In genomic region chrX:69126642-69127041, GRCh38 we compare ENCODE assay signal across 20 cellular contexts. TPM values are rescaled to one million over a fixed set of nuclear protein-coding genes. Genes with fewer than 3 reads are reported as not detected.
A peak's percentile ranks its signal among the peaks of the same experiment; 100 is the strongest.
DNase-seq lines count a peak whose midpoint lies in the region; ATAC-seq, FAIRE-seq and TF ChIP-seq lines count a peak whose summit lies in the region.
"Had no signal": no experiment of that assay in that cellular context is flagged by ENCODE, and none has a peak within 500 bp of the region (broad histone marks: within the 10 kb centered on the region; RNA-seq: fewer than 3 reads in every experiment).

No MANE protein-coding gene starts in this region.

- peaks cover 0 to 11% (median 0%) of the 10 kb centered on the region in 3 experiments for H3K27me3 ChIP-seq in neuronal stem cell (ENCODE audit: control insufficient read depth in 3 of 3, insufficient read depth in 3 of 3, low read depth in 1 of 3, low read length in 3 of 3)
- no peaks in the 10 kb centered on the region for H3K27me3 ChIP-seq in thoracic aorta (replicated peaks; ENCODE audit: insufficient read depth)

- no peak overlapping the region for H2BK5ac ChIP-seq in neuronal stem cell (ENCODE audit: low read length)

- H3K4me1 ChIP-seq in neuronal stem cell (ENCODE audit: control insufficient read depth in 2 of 2, insufficient read depth in 1 of 2, low read depth in 1 of 2, low read length in 2 of 2), result peaks cover 13 to 18% of the 10 kb centered on the region in 2 donors
- peaks cover 0 to 7% of the 10 kb centered on the region in 2 donors for H3K4me1 ChIP-seq in thoracic aorta (ENCODE audit: control insufficient read depth in 1 of 2, low read depth in 2 of 2)

- H3K9ac ChIP-seq in neuronal stem cell (ENCODE audit: low read depth, low read length, poor library complexity), result no peak overlapping the region
- H3K9ac ChIP-seq: GM23248 had no signal

- H3K27ac ChIP-seq in neuronal stem cell (replicated peaks; ENCODE audit: low read length) (no peak overlapping the region), thoracic aorta (peak overlapping the region; percentile 19 to 49)
- H3K27ac ChIP-seq: GM23248, HL-60 had no signal

- no peak overlapping the region for H4K91ac ChIP-seq in neuronal stem cell (ENCODE audit: low read depth, low read length, poor library complexity)

- H2BK12ac ChIP-seq in neuronal stem cell (ENCODE audit: low read length), result no peak overlapping the region

- no CpG with 5 or more reads among the region's 5 CpGs for WGBS in neuronal stem cell (ENCODE audit: extremely low coverage in 2 of 2, insufficient read length in 2 of 2, insufficient replicate concordance in 1 of 2), 2 donors

- H4K8ac ChIP-seq in neuronal stem cell (ENCODE audit: low read depth, low read length), result no peak overlapping the region

- H3K14ac ChIP-seq in neuronal stem cell (ENCODE audit: low read length), result no peak overlapping the region

- peak overlapping the region; percentile 57 for H3K18ac ChIP-seq in neuronal stem cell (ENCODE audit: low read length)

- no peak overlapping the region for H3K23ac ChIP-seq in neuronal stem cell (ENCODE audit: low read depth, low read length, poor library complexity)

- H3K4me3 ChIP-seq in NB4 (ENCODE audit: low read depth, low read length) (no peak overlapping the region), neuronal stem cell (ENCODE audit: low read length in 2 of 2) (no peak overlapping the region), thoracic aorta (no peak overlapping the region)
- H3K4me3 ChIP-seq: GM23248 had no signal

- H3K4me2 ChIP-seq in neuronal stem cell (ENCODE audit: insufficient read depth, low read length, poor library complexity, severe bottlenecking), result no peak overlapping the region

- DNase-seq in EH (ENCODE audit: low read depth), result peak; percentile 28
- DNase-seq in NB4 (ENCODE audit: low read depth), result peak; percentile 22
- DNase-seq in neuronal stem cell (ENCODE audit: low spot score), result no peak
- DNase-seq in thoracic aorta (ENCODE audit: low spot score), result no peak
- DNase-seq in activated T-cell treated with anti-CD3 and anti-CD28 coated beads for 4 hours, result no peak
- DNase-seq in RCC 7860 (ENCODE audit: low spot score), result no peak
- DNase-seq: DND-41, GM23248, HCEC 1CT, NCI-H1092, NCI-H146, NCI-H2029 treated with DMSO at 0.1 percent for 48 hours, NCI-H2171, NCI-H446, NCI-H526 treated with DMSO at 0.1 percent for 48 hours had no signal

- H3K36me3 ChIP-seq in neuronal stem cell (replicated peaks in 1 of 2; ENCODE audit: control insufficient read depth in 2 of 2, insufficient read depth in 2 of 2, low read length in 2 of 2) (no peaks in the 10 kb centered on the region), thoracic aorta (no peaks in the 10 kb centered on the region)

- no peak overlapping the region for H3K4ac ChIP-seq in neuronal stem cell (ENCODE audit: low read length)

- ATAC-seq in thoracic aorta (ENCODE audit: insufficient number of reproducible peaks, low FRiP score, low read depth) (no peak), GM21447 (IDR thresholded peaks at IDR 0.05; ENCODE audit: unreplicated experiment) (no peak)
- ATAC-seq: Panc1, Right ventricle myocardium inferior had no signal

- no peaks in the 10 kb centered on the region for H3K79me1 ChIP-seq in neuronal stem cell (ENCODE audit: low read depth, low read length)

- H2AK5ac ChIP-seq in neuronal stem cell (ENCODE audit: low read depth, low read length), result no peak overlapping the region

- TF ChIP-seq CTCF in NB4 (IDR thresholded peaks at IDR 0.05; ENCODE audit: low read depth, low read length) (no peak), thoracic aorta (IDR thresholded peaks at IDR 0.05) (no peak)

- no peak overlapping the region for H2BK120ac ChIP-seq in neuronal stem cell (ENCODE audit: low read depth, low read length)

- no peaks in the 10 kb centered on the region for H3K9me3 ChIP-seq in neuronal stem cell (replicated peaks in 1 of 2; ENCODE audit: control insufficient read depth in 2 of 2, insufficient read depth in 1 of 2, low read depth in 1 of 2, low read length in 2 of 2)
- no peaks in the 10 kb centered on the region for H3K9me3 ChIP-seq in thoracic aorta

- FAIRE-seq in RCC 7860 (lab: Jason Lieb, UNC), result no peak
- FAIRE-seq: G401.6 had no signal

- no peak for TF ChIP-seq POLR2A in NB4 (IDR thresholded peaks at IDR 0.05; ENCODE audit: extremely low read depth, insufficient read length)

- H2AFZ ChIP-seq in neuronal stem cell (ENCODE audit: low read length), result no peak overlapping the region
- H2AFZ ChIP-seq: GM23248 had no signal

- no peak overlapping the region for H2BK15ac ChIP-seq in neuronal stem cell (ENCODE audit: low read length)

RNA-seq across cellular contexts. Expression of gene PJA1, which starts 38.6 kb away (rescaled TPM):
- polyA plus RNA-seq in neuronal stem cell (2013, experiment 1 of 2), result 68.9 TPM
- 73.4 TPM for polyA plus RNA-seq in neuronal stem cell (2013, experiment 2 of 2)
- total RNA-seq in thoracic aorta, result 10 to 100 TPM; 16.2 to 19.0 TPM

Comparison
In these comparisons a context has a peak if more than half of its experiments do, and no peak if none do; other contexts are left out.
1. DNase-seq: peak in EH (single experiment) and NB4 (single experiment); none in neuronal stem cell (single experiment), thoracic aorta (single experiment), activated T-cell treated with anti-CD3 and anti-CD28 coated beads for 4 hours (single experiment) and RCC 7860 (single experiment).